12 cellular contexts compared by ENCODE assay signal in the genomic region with DNA sequence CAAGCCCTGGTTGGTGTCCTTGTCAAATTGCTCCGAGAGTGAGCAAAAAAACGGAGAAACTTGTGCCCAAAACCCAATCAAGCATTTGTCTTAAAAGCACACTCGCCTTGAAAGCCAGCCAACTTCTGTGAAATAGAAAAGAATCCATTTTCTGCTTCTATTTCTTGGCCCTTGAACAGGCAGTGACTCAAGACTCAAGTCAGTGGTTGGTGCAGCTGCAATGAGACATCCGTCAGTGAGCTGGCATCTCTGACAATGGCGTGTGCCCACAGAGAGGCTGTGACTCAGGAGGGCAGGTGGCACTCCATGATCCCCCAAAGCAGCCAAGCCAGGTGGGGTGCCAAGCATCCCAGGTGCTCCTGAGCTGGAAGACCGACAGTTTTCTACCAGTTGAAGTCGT.
DNase-seq lines count a peak whose midpoint lies in the region; ATAC-seq and TF ChIP-seq lines count a peak whose summit lies in the region.
"Had no signal": no experiment of that assay in that cellular context is flagged by ENCODE, and none has a peak within 500 bp of the region (broad histone marks: within the 10 kb centered on the region; RNA-seq: fewer than 3 reads in every experiment).

No MANE protein-coding gene starts in this region.

- DNase-seq in AG08395 (ENCODE audit: low spot score) (peak; percentile 63), HT1080 (ENCODE audit: low read depth) (peak; percentile 70), adipocyte (ENCODE audit: low read depth) (peak; percentile 25), head of caudate nucleus (peak; percentile 48 to 94 (median 75)), islet precursor cell (no peak)
- no peak for DNase-seq in CD4-positive, alpha-beta T cell
- DNase-seq: activated CD8-positive, alpha-beta T cell treated with anti-CD3 and anti-CD28 coated beads, Interleukin-2, amount 10 ng/mL, durations not matched to agents 7 days and 5 days; nephron progenitor cell; SHP77 treated with DMSO at 0.1 percent for 48 hours had no signal

- intact Hi-C loops in head of caudate nucleus (cut with DNase I): no loop called here
- intact Hi-C loops in CD4-positive, alpha-beta T cell (cut with DNase I, micrococcal nuclease): no loop called here

- H3K4me3 ChIP-seq in adipocyte (ENCODE audit: low read length): no peak overlapping the region
- H3K4me3 ChIP-seq: BLaER1 had no signal

- ATAC-seq in GM19035 (IDR thresholded peaks at IDR 0.05; ENCODE audit: unreplicated experiment) (no peak), GM18498 (IDR thresholded peaks at IDR 0.05; ENCODE audit: unreplicated experiment) (no peak)
- no peak for ATAC-seq in CD4-positive, alpha-beta T cell (ENCODE audit: poor library complexity)
- ATAC-seq: activated CD8-positive, alpha-beta T cell treated with anti-CD3 and anti-CD28 coated beads, Interleukin-2, amount 10 ng/mL, durations not matched to agents 7 days and 5 days had no signal

- H3K27ac ChIP-seq in CD4-positive, alpha-beta T cell (ENCODE audit: low read depth, low read length): no peak overlapping the region
- H3K27ac ChIP-seq: BLaER1 had no signal

- H3K27me3 ChIP-seq in adipocyte (replicated peaks; ENCODE audit: control insufficient read depth, insufficient read depth, low read length): peaks cover 3% of the 10 kb centered on the region
- peaks cover 3% of the 10 kb centered on the region for H3K27me3 ChIP-seq in CD4-positive, alpha-beta T cell (ENCODE audit: control insufficient read depth, insufficient read depth, low read length)
- H3K27me3 ChIP-seq: BLaER1 had no signal

- no peak overlapping the region for H3K4me3 Mint-ChIP-seq in CD4-positive, alpha-beta T cell
- H3K4me3 Mint-ChIP-seq: activated CD8-positive, alpha-beta T cell treated with anti-CD3 and anti-CD28 coated beads, Interleukin-2, amount 10 ng/mL, durations not matched to agents 7 days and 5 days; nephron progenitor cell had no signal

- TF ChIP-seq CTCF in CD4-positive, alpha-beta T cell (IDR thresholded peaks at IDR 0.05): no peak

- H3K4me1 ChIP-seq in adipocyte (ENCODE audit: control insufficient read depth, insufficient read depth, low read length): peaks cover 3% of the 10 kb centered on the region

- no peaks in the 10 kb centered on the region for H3K36me3 ChIP-seq in adipocyte (ENCODE audit: control insufficient read depth, insufficient read depth, low read length, severe bottlenecking)
- H3K36me3 ChIP-seq: BLaER1 had no signal

- CTCF ChIA-PET in CD4-positive, alpha-beta T cell (lab: Charles Lee): no interaction called here

- H3K27ac Mint-ChIP-seq in CD4-positive, alpha-beta T cell: no peak overlapping the region
- H3K27ac Mint-ChIP-seq: activated CD8-positive, alpha-beta T cell treated with anti-CD3 and anti-CD28 coated beads, Interleukin-2, amount 10 ng/mL, durations not matched to agents 7 days and 5 days had no signal

- peaks cover 41% of the 10 kb centered on the region for H3K27me3 Mint-ChIP-seq in CD4-positive, alpha-beta T cell

- POLR2A ChIA-PET in CD4-positive, alpha-beta T cell (lab: Charles Lee): no interaction called here

- H3K36me3 Mint-ChIP-seq in CD4-positive, alpha-beta T cell (ENCODE audit: low read depth): no peaks in the 10 kb centered on the region

- H3K9me3 ChIP-seq in adipocyte (ENCODE audit: control insufficient read depth, low read length): no peaks in the 10 kb centered on the region
- no peaks in the 10 kb centered on the region for H3K9me3 ChIP-seq in CD4-positive, alpha-beta T cell (ENCODE audit: control insufficient read depth, low read length)
- H3K9me3 ChIP-seq: BLaER1 had no signal

- H3K4me1 Mint-ChIP-seq in CD4-positive, alpha-beta T cell (ENCODE audit: low read depth): no peaks in the 10 kb centered on the region

- H3K9me3 Mint-ChIP-seq in CD4-positive, alpha-beta T cell: no peaks in the 10 kb centered on the region

- H3K9ac ChIP-seq in adipocyte (ENCODE audit: low read length): no peak overlapping the region
- H3K9ac ChIP-seq: BLaER1 had no signal

Comparison
In these comparisons a context has a peak if more than half of its experiments do, and no peak if none do; other contexts are left out.
1. DNase-seq: peak in AG08395 (single experiment), HT1080 (single experiment), adipocyte (single experiment) and head of caudate nucleus (42 of 42); none in islet precursor cell (single experiment) and CD4-positive, alpha-beta T cell (0 of 10).